20 cellular contexts compared by ENCODE assay signal in the genomic region with DNA sequence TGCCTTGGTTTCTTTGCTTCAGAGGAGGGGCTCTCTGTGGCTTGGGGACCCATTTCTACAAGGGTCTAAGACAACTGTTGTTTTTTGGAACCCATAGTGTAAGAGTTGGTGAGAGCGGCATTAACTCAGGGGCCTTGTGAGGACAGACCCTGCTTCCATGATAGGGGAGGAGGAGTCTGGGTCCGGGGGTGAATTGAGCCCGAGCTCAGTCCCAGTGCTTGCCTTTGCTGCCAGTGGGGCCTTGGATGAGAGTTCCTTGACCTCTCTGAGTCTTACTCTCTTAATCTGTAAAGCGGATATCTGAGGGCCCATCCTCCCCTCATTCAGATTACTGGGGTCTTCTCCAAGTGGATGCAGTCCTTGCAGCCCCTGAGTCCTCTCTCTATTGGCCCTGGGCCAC.
"Had no signal": no experiment of that assay in that cellular context is flagged by ENCODE, and none has a peak within 500 bp of the region (broad histone marks: within the 10 kb centered on the region; RNA-seq: fewer than 3 reads in every experiment).

No MANE protein-coding gene starts in this region.

- H3K9me3 ChIP-seq: ascending aorta had no signal

- H3K4me1 ChIP-seq: breast epithelium, Peyer's patch had no signal

- H3K27me3 Mint-ChIP-seq: activated CD4-positive, alpha-beta memory T cell treated with anti-CD3 and anti-CD28 coated beads, Interleukin-2, amount 10 ng/mL, durations not matched to agents 7 days and 5 days; activated CD8-positive, alpha-beta memory T cell treated with anti-CD3 and anti-CD28 coated beads, Interleukin-2, amount 10 ng/mL, durations not matched to agents 7 days and 5 days; activated naive CD8-positive, alpha-beta T cell treated with anti-CD3 and anti-CD28 coated beads, Interleukin-2, amount 10 ng/mL, durations not matched to agents 7 days and 5 days had no signal

- H3K4me3 Mint-ChIP-seq: activated CD4-positive, alpha-beta memory T cell treated with anti-CD3 and anti-CD28 coated beads, Interleukin-2, amount 10 ng/mL, durations not matched to agents 7 days and 5 days; activated CD8-positive, alpha-beta memory T cell treated with anti-CD3 and anti-CD28 coated beads, Interleukin-2, amount 10 ng/mL, durations not matched to agents 7 days and 5 days; activated naive CD8-positive, alpha-beta T cell treated with anti-CD3 and anti-CD28 coated beads, Interleukin-2, amount 10 ng/mL, durations not matched to agents 7 days and 5 days had no signal

- H3K4me1 Mint-ChIP-seq: activated CD4-positive, alpha-beta memory T cell treated with anti-CD3 and anti-CD28 coated beads, Interleukin-2, amount 10 ng/mL, durations not matched to agents 7 days and 5 days; activated CD8-positive, alpha-beta memory T cell treated with anti-CD3 and anti-CD28 coated beads, Interleukin-2, amount 10 ng/mL, durations not matched to agents 7 days and 5 days had no signal

- H3K27ac ChIP-seq: ascending aorta, breast epithelium, Peyer's patch, RWPE1, WERI-Rb-1 had no signal

- H3K27me3 ChIP-seq: ascending aorta, breast epithelium, Peyer's patch had no signal

- H3K4me3 ChIP-seq: ascending aorta, breast epithelium, Peyer's patch had no signal

- H3K27ac Mint-ChIP-seq: activated CD4-positive, alpha-beta memory T cell treated with anti-CD3 and anti-CD28 coated beads, Interleukin-2, amount 10 ng/mL, durations not matched to agents 7 days and 5 days; activated CD8-positive, alpha-beta memory T cell treated with anti-CD3 and anti-CD28 coated beads, Interleukin-2, amount 10 ng/mL, durations not matched to agents 7 days and 5 days; activated naive CD8-positive, alpha-beta T cell treated with anti-CD3 and anti-CD28 coated beads, Interleukin-2, amount 10 ng/mL, durations not matched to agents 7 days and 5 days had no signal

- H3K36me3 ChIP-seq: ascending aorta, breast epithelium, Peyer's patch, WERI-Rb-1 had no signal

- DNase-seq: activated CD4-positive, alpha-beta T cell treated with anti-CD3 and anti-CD28 coated beads for 1 hour; activated CD4-positive, CD25-positive, alpha-beta regulatory T cell; activated CD8-positive, alpha-beta memory T cell treated with anti-CD3 and anti-CD28 coated beads, Interleukin-2, amount 10 ng/mL, durations not matched to agents 7 days and 5 days; activated naive CD4-positive, alpha-beta T cell treated with anti-CD3 and anti-CD28 coated beads, Interleukin-2, amount 50 U/mL, for 16 hours; NCI-H1092 treated with DMSO at 0.1 percent for 48 hours; NCI-H187; NCI-H2029 treated with DMSO at 0.1 percent for 48 hours; NCI-H2107; NCI-H2171; NCI-H510A; NCI-H748 treated with DMSO at 0.1 percent for 48 hours; NK-92 treated with Interleukin-12 subunit alpha and Interleukin-12 subunit beta, amount 100 ng/mL, for 24 hours; Peyer's patch; Right ventricle myocardium superior had no signal
